1 cellular context compared by ENCODE assay signal in genomic region chr22:39513791-39514190, GRCh38.
TF ChIP-seq lines count a peak whose summit lies in the region.

No MANE protein-coding gene starts in this region.

TF ChIP-seq in GM12878, 131 proteins besides CTCF, POLR2A, EP300 and RAD21:
- TF ChIP-seq ASH2L (IDR thresholded peaks at IDR 0.05; ENCODE audit: borderline replicate concordance, low read depth) (no peak), MEF2B (IDR thresholded peaks at IDR 0.05; ENCODE audit: partially characterized antibody, poor library complexity, severe bottlenecking) (no peak), HDAC6 (IDR thresholded peaks at IDR 0.05; ENCODE audit: unreplicated experiment) (no peak), BHLHE40 (IDR thresholded peaks at IDR 0.05; ENCODE audit: borderline replicate concordance in 1 of 2, low read depth in 2 of 2, low read length in 1 of 2) (no peak), BCLAF1 (IDR thresholded peaks at IDR 0.05) (no peak), SPI1 (IDR thresholded peaks at IDR 0.05; ENCODE audit: borderline replicate concordance, insufficient read depth, low read depth, low read length) (no peak), NRF1 (conservative IDR thresholded peaks at IDR 0.05; ENCODE audit: low read depth, low read length) (no peak)
